ENCODE assay signal across 10 cellular contexts in the genomic region with DNA sequence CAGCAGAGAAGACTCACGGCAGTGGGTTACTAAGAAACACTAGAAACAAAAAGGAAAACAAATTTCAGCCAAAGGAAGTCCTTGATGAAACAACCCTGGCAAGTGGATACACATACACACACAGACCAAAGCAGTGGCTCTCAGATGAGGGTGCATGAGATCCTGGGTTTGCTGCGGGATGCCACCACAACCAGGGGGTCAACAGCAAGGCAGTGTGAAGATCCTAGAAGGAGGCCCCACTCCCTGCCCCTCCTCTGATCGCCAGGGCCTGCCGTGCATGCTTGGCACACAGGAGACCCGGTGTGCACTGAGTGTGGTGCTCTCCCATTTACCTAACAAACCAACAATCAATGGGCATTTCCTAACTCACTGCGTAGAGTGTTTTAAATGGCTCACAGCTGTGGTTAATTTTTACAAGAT.
DNase-seq lines count a peak whose midpoint lies in the region; ATAC-seq and TF ChIP-seq lines count a peak whose summit lies in the region.
"Had no signal": no experiment of that assay in that cellular context is flagged by ENCODE, and none has a peak within 500 bp of the region (broad histone marks: within the 10 kb centered on the region; RNA-seq: fewer than 3 reads in every experiment).

No MANE protein-coding gene starts in this region.

- peak overlapping the region; percentile 57 for H3K27ac Mint-ChIP-seq in activated CD4-positive, alpha-beta memory T cell treated with anti-CD3 and anti-CD28 coated beads, Interleukin-2, amount 10 ng/mL, durations not matched to agents 7 days and 5 days
- peak overlapping the region in 8 of 10 donors; percentile 74 to 95 (median 88) for H3K27ac Mint-ChIP-seq in naive thymus-derived CD8-positive, alpha-beta T cell

- H3K27ac ChIP-seq in esophagus squamous epithelium = peak overlapping the region; percentile 7 to 62 (median 26)

- H3K9me3 ChIP-seq in esophagus squamous epithelium = no peaks in the 10 kb centered on the region

- H3K4me3 ChIP-seq in AG10803 (ENCODE audit: low read length) = no peak overlapping the region
- no peak overlapping the region for H3K4me3 ChIP-seq in esophagus squamous epithelium

- peak overlapping the region; percentile 19 for H3K4me3 Mint-ChIP-seq in activated CD4-positive, alpha-beta memory T cell treated with anti-CD3 and anti-CD28 coated beads, Interleukin-2, amount 10 ng/mL, durations not matched to agents 7 days and 5 days
- peak overlapping the region in 9 of 10 donors; percentile 24 to 71 (median 51) for H3K4me3 Mint-ChIP-seq in naive thymus-derived CD8-positive, alpha-beta T cell
- H3K4me3 Mint-ChIP-seq: neural crest cell had no signal

- peak; percentile 80 for DNase-seq in AG10803 (ENCODE audit: low read depth)
- DNase-seq in activated CD4-positive, alpha-beta memory T cell treated with anti-CD3 and anti-CD28 coated beads, Interleukin-2, amount 10 ng/mL, durations not matched to agents 7 days and 5 days = no peak
- no peak for DNase-seq in esophagus squamous epithelium (lab: John Stamatoyannopoulos, UW)
- peak in 3 of 10 donors; percentile 30 to 58 (median 38) for DNase-seq in naive thymus-derived CD8-positive, alpha-beta T cell
- no peak for DNase-seq in EL
- DNase-seq in stimulated activated CD4-positive, alpha-beta T cell treated with anti-CD3 and anti-CD28 coated beads, Interleukin-12 subunit alpha, Interleukin-12 subunit beta, amount 100 ng/mL, for 4 hours = no peak
- DNase-seq in DMS79 treated with DMSO at 0.1 percent for 48 hours (lab: John Stamatoyannopoulos, UW) = no peak
- DNase-seq: NCI-H82 had no signal

- no peaks in the 10 kb centered on the region for H3K27me3 Mint-ChIP-seq in activated CD4-positive, alpha-beta memory T cell treated with anti-CD3 and anti-CD28 coated beads, Interleukin-2, amount 10 ng/mL, durations not matched to agents 7 days and 5 days
- H3K27me3 Mint-ChIP-seq in naive thymus-derived CD8-positive, alpha-beta T cell = no peaks in the 10 kb centered on the region

- peaks cover 23% of the 10 kb centered on the region for H3K36me3 Mint-ChIP-seq in activated CD4-positive, alpha-beta memory T cell treated with anti-CD3 and anti-CD28 coated beads, Interleukin-2, amount 10 ng/mL, durations not matched to agents 7 days and 5 days (ENCODE audit: low read depth)
- peaks cover 0 to 33% (median 0%) of the 10 kb centered on the region in 3 donors for H3K36me3 Mint-ChIP-seq in naive thymus-derived CD8-positive, alpha-beta T cell

- POLR2A ChIA-PET in activated CD4-positive, alpha-beta memory T cell treated with anti-CD3 and anti-CD28 coated beads, Interleukin-2, amount 10 ng/mL, durations not matched to agents 7 days and 5 days (lab: Charles Lee) = interaction anchor here (0.9 to 1.9 kb wide), 3 partner anchors 9 to 42 kb away, joined by 3 to 7 read pairs (median 6); no protein-coding TSS in a partner anchor
- POLR2A ChIA-PET in naive thymus-derived CD8-positive, alpha-beta T cell (lab: Charles Lee) = no interaction called here

- no peaks in the 10 kb centered on the region for H3K9me3 Mint-ChIP-seq in activated CD4-positive, alpha-beta memory T cell treated with anti-CD3 and anti-CD28 coated beads, Interleukin-2, amount 10 ng/mL, durations not matched to agents 7 days and 5 days
- no peaks in the 10 kb centered on the region for H3K9me3 Mint-ChIP-seq in naive thymus-derived CD8-positive, alpha-beta T cell
- H3K9me3 Mint-ChIP-seq: neural crest cell had no signal

- H3K36me3 ChIP-seq in esophagus squamous epithelium = peaks cover 0 to 9% (median 6%) of the 10 kb centered on the region in 3 donors

- no peak for TF ChIP-seq POLR2A in esophagus squamous epithelium (IDR thresholded peaks at IDR 0.05)

- no peaks in the 10 kb centered on the region for H3K27me3 ChIP-seq in esophagus squamous epithelium

- H3K4me1 Mint-ChIP-seq in activated CD4-positive, alpha-beta memory T cell treated with anti-CD3 and anti-CD28 coated beads, Interleukin-2, amount 10 ng/mL, durations not matched to agents 7 days and 5 days = peaks cover 65% of the 10 kb centered on the region
- peaks cover 44 to 73% (median 64%) of the 10 kb centered on the region in 4 donors for H3K4me1 Mint-ChIP-seq in naive thymus-derived CD8-positive, alpha-beta T cell

- ATAC-seq in naive thymus-derived CD8-positive, alpha-beta T cell = peak; percentile 17 to 61
- ATAC-seq in GM21825 (IDR thresholded peaks at IDR 0.05; ENCODE audit: unreplicated experiment) = no peak

- TF ChIP-seq CTCF in AG10803 (conservative IDR thresholded peaks at IDR 0.05; ENCODE audit: low read length) = no peak
- TF ChIP-seq CTCF in esophagus squamous epithelium (IDR thresholded peaks at IDR 0.05) = no peak

- peaks cover 36 to 95% (median 57%) of the 10 kb centered on the region in 3 donors for H3K4me1 ChIP-seq in esophagus squamous epithelium

- intact Hi-C loops in esophagus squamous epithelium (cut with DNase I) = no loop called here

- 38 to 52% methylated on average over 5 to 6 of the region's 6 CpGs for WGBS in esophagus squamous epithelium, 2 donors

- CTCF ChIA-PET in activated CD4-positive, alpha-beta memory T cell treated with anti-CD3 and anti-CD28 coated beads, Interleukin-2, amount 10 ng/mL, durations not matched to agents 7 days and 5 days (lab: Charles Lee) = interaction anchor here (0.9 to 1.9 kb wide), 4 partner anchors 10 to 90 kb away, joined by 3 to 6 read pairs (median 4); no protein-coding TSS in a partner anchor
